ENCODE assay signal across 1 cellular context in the genomic region with DNA sequence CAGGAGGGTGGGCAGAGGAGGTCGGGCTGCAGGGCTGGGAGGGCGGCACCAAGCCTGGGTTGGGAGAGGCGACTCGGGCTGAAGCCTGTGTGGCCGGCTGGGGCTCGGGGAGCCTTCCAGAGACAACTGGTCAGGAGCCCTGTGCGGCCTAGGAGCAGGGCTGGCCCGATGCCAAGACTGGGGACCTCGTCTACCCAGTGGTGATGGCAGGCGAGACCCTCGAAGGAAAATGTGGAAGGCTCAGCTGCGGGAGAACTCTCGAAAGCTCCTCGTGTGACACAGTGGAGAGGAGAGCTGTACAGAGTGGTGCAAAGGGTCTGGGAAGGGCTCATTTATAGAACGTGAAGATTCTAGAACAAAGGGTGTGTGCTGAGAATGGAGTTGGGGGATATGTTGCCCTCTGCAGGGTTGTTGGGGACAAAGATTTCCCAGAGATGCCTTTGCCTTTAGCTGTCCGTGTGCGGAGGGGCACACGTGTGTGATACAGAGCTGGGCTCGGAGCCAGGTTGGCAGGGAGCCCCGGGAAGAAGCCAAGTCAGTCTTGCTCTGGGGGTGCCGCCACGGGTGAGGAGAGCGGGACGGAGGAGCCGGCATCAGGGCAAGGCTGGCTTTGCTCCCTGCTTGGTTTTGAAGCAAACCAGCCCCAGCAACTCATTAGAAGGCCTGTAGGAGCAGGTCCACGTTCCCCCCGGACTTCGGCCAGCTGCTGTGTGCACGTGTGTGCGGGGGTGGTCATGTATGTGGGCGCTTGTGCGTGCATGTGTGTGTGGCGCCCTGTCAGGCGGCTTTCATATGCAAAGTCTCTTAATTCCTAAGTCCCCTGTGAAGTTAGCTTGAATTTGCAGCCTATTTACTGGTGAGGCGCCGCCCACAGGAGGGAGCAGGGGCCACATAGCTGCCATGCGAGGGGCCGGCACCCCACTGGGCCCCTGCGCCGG.
TF ChIP-seq lines count a peak whose summit lies in the region.

No MANE protein-coding gene starts in this region.

TF ChIP-seq in SK-N-SH, 30 proteins besides CTCF, POLR2A, EP300 and RAD21 (continued from another document):
- TF ChIP-seq TCF12 (IDR thresholded peaks at IDR 0.05) (peak; percentile 87), POLR2AphosphoS5 (IDR thresholded peaks at IDR 0.05; ENCODE audit: low read depth, low read length) (peak; percentile 78; the same call in 1 of the 2 replicates), GATA2 (CRISPR knock-in tag; IDR thresholded peaks at IDR 0.05) (peak; percentile 27; the same call in 1 of the 2 replicates), RCOR1 (IDR thresholded peaks at IDR 0.05; ENCODE audit: low read length) (peak; percentile 67)
- TF ChIP-seq, protein P1, sequence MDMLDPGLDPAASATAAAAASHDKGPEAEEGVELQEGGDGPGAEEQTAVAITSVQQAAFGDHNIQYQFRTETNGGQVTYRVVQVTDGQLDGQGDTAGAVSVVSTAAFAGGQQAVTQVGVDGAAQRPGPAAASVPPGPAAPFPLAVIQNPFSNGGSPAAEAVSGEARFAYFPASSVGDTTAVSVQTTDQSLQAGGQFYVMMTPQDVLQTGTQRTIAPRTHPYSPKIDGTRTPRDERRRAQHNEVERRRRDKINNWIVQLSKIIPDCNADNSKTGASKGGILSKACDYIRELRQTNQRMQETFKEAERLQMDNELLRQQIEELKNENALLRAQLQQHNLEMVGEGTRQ (IDR thresholded peaks at IDR 0.05; ENCODE audit: borderline replicate concordance, low read depth, low read length) = no peak
- TF ChIP-seq, protein P2, sequence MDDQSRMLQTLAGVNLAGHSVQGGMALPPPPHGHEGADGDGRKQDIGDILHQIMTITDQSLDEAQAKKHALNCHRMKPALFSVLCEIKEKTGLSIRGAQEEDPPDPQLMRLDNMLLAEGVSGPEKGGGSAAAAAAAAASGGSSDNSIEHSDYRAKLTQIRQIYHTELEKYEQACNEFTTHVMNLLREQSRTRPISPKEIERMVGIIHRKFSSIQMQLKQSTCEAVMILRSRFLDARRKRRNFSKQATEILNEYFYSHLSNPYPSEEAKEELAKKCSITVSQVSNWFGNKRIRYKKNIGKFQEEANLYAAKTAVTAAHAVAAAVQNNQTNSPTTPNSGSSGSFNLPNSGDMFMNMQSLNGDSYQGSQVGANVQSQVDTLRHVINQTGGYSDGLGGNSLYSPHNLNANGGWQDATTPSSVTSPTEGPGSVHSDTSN (IDR thresholded peaks at IDR 0.05) = peak; percentile 43; the same call in 1 of the 2 replicates
- TF ChIP-seq, protein P3, sequence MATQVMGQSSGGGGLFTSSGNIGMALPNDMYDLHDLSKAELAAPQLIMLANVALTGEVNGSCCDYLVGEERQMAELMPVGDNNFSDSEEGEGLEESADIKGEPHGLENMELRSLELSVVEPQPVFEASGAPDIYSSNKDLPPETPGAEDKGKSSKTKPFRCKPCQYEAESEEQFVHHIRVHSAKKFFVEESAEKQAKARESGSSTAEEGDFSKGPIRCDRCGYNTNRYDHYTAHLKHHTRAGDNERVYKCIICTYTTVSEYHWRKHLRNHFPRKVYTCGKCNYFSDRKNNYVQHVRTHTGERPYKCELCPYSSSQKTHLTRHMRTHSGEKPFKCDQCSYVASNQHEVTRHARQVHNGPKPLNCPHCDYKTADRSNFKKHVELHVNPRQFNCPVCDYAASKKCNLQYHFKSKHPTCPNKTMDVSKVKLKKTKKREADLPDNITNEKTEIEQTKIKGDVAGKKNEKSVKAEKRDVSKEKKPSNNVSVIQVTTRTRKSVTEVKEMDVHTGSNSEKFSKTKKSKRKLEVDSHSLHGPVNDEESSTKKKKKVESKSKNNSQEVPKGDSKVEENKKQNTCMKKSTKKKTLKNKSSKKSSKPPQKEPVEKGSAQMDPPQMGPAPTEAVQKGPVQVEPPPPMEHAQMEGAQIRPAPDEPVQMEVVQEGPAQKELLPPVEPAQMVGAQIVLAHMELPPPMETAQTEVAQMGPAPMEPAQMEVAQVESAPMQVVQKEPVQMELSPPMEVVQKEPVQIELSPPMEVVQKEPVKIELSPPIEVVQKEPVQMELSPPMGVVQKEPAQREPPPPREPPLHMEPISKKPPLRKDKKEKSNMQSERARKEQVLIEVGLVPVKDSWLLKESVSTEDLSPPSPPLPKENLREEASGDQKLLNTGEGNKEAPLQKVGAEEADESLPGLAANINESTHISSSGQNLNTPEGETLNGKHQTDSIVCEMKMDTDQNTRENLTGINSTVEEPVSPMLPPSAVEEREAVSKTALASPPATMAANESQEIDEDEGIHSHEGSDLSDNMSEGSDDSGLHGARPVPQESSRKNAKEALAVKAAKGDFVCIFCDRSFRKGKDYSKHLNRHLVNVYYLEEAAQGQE (IDR thresholded peaks at IDR 0.05; ENCODE audit: low read depth, low read length) = 0 out of 2 replicates have a peak, but pooled peaks have one; percentile 21
- TF ChIP-seq, protein P4, sequence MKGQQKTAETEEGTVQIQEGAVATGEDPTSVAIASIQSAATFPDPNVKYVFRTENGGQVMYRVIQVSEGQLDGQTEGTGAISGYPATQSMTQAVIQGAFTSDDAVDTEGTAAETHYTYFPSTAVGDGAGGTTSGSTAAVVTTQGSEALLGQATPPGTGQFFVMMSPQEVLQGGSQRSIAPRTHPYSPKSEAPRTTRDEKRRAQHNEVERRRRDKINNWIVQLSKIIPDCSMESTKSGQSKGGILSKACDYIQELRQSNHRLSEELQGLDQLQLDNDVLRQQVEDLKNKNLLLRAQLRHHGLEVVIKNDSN (IDR thresholded peaks at IDR 0.05; ENCODE audit: borderline replicate concordance, low read depth) = no peak; the same call in 1 of the 2 replicates
